Comparison of ENCODE assay signal across 9 cellular contexts in genomic region chr3:172675371-172676193, GRCh38. TPM values are rescaled to one million over a fixed set of nuclear protein-coding genes. Genes with fewer than 3 reads are reported as not detected.
A peak's percentile ranks its signal among the peaks of the same experiment; 100 is the strongest.
DNase-seq lines count a peak whose midpoint lies in the region; ATAC-seq and TF ChIP-seq lines count a peak whose summit lies in the region.
"Had no signal": no experiment of that assay in that cellular context is flagged by ENCODE, and none has a peak within 500 bp of the region (broad histone marks: within the 10 kb centered on the region; RNA-seq: fewer than 3 reads in every experiment).

No MANE protein-coding gene starts in this region.

- no peak overlapping the region for H3K4me3 ChIP-seq in HAP-1
- no peak overlapping the region for H3K4me3 ChIP-seq in cardiac fibroblast (replicated peaks in 1 of 2; ENCODE audit: low read depth in 2 of 2, low read length in 2 of 2)
- H3K4me3 ChIP-seq: skin epidermis had no signal

- no peaks in the 10 kb centered on the region for H3K9me3 ChIP-seq in HAP-1

- peak; percentile 66 for TF ChIP-seq CTCF in cardiac fibroblast (IDR thresholded peaks at IDR 0.05; ENCODE audit: low read depth, low read length)

- H3K36me3 ChIP-seq in HAP-1 (replicated peaks), result no peaks in the 10 kb centered on the region

- DNase-seq in CMK (ENCODE audit: low read depth) (peak; percentile 9), HAP-1 (ENCODE audit: low spot score in 2 of 2) (peak; percentile 26 to 39), NCI-H748 (lab: John Stamatoyannopoulos, UW; ENCODE audit: unreplicated experiment) (peak; percentile 48), cardiac fibroblast (ENCODE audit: low read depth in 2 of 2) (peak; percentile 70 to 85), lung microvascular endothelial cell (ENCODE audit: low read depth in 2 of 2) (peak; percentile 68 to 71), UCSD-AML1 (lab: John Stamatoyannopoulos, UW; ENCODE audit: unreplicated experiment) (no peak)

- in situ Hi-C loops in HAP-1 (cut with MboI; ENCODE audit: low sequenced_read_pairs), result no loop called here

- ATAC-seq in HG03442 (IDR thresholded peaks at IDR 0.05; ENCODE audit: unreplicated experiment) (no peak), HG03159 (IDR thresholded peaks at IDR 0.05; ENCODE audit: unreplicated experiment) (no peak)

- peaks cover 28% of the 10 kb centered on the region for H3K4me1 ChIP-seq in HAP-1

- peaks cover 4% of the 10 kb centered on the region; the same call in 1 of the 2 replicates for H3K27me3 ChIP-seq in HAP-1 (ENCODE audit: low read depth)

RNA-seq across cellular contexts. Expression of gene NCEH1, which starts 35.3 kb away (rescaled TPM):
- 3.2 and 5.0 TPM in 2 replicates for total RNA-seq in lung microvascular endothelial cell
